ENCODE assay signal across 9 cellular contexts in genomic region chr2:31729442-31730092, GRCh38.
A peak's percentile ranks its signal among the peaks of the same experiment; 100 is the strongest.
DNase-seq lines count a peak whose midpoint lies in the region; ATAC-seq, FAIRE-seq and TF ChIP-seq lines count a peak whose summit lies in the region.
"Had no signal": no experiment of that assay in that cellular context is flagged by ENCODE, and none has a peak within 500 bp of the region (broad histone marks: within the 10 kb centered on the region; RNA-seq: fewer than 3 reads in every experiment).

No MANE protein-coding gene starts in this region.

- no peaks in the 10 kb centered on the region for H3K9me3 ChIP-seq in right lobe of liver

- DNase-seq in GM03348 (ENCODE audit: low spot score) (peak; percentile 61), Kasumi-1 (lab: John Stamatoyannopoulos, UW) (peak; percentile 16 to 29), right lobe of liver (no peak), NCI-H1436 treated with DMSO at 0.1 percent for 48 hours (lab: John Stamatoyannopoulos, UW) (no peak)
- no peak for DNase-seq in T-helper 2 cell treated with Interferon-gamma antibody and Interleukin-4, amounts not matched to agents 5 μg/mL and 100 μg/mL, for 36 hours (ENCODE audit: low spot score)
- no peak for DNase-seq in activated naive CD4-positive, alpha-beta T cell treated with anti-CD3 and anti-CD28 coated beads, Interleukin-2, amount 10 ng/mL, durations not matched to agents 7 days and 5 days

- H3K36me3 ChIP-seq in right lobe of liver, result no peaks in the 10 kb centered on the region

- intact Hi-C loops in right lobe of liver (cut with DNase I), result no loop called here

- TF ChIP-seq POLR2A in right lobe of liver (IDR thresholded peaks at IDR 0.05), result no peak

- no peak overlapping the region for H3K27ac Mint-ChIP-seq in T-helper 2 cell treated with Interferon-gamma antibody and Interleukin-4, amounts not matched to agents 5 μg/mL and 100 μg/mL, for 36 hours
- no peak overlapping the region for H3K27ac Mint-ChIP-seq in activated naive CD4-positive, alpha-beta T cell treated with anti-CD3 and anti-CD28 coated beads, Interleukin-2, amount 10 ng/mL, durations not matched to agents 7 days and 5 days

- peaks cover 0 to 15% (median 4%) of the 10 kb centered on the region in 4 donors for H3K4me1 ChIP-seq in right lobe of liver

- no peaks in the 10 kb centered on the region for H3K9me3 Mint-ChIP-seq in T-helper 2 cell treated with Interferon-gamma antibody and Interleukin-4, amounts not matched to agents 5 μg/mL and 100 μg/mL, for 36 hours
- no peaks in the 10 kb centered on the region for H3K9me3 Mint-ChIP-seq in activated naive CD4-positive, alpha-beta T cell treated with anti-CD3 and anti-CD28 coated beads, Interleukin-2, amount 10 ng/mL, durations not matched to agents 7 days and 5 days

- no peak overlapping the region for H3K4me3 Mint-ChIP-seq in T-helper 2 cell treated with Interferon-gamma antibody and Interleukin-4, amounts not matched to agents 5 μg/mL and 100 μg/mL, for 36 hours
- no peak overlapping the region for H3K4me3 Mint-ChIP-seq in activated naive CD4-positive, alpha-beta T cell treated with anti-CD3 and anti-CD28 coated beads, Interleukin-2, amount 10 ng/mL, durations not matched to agents 7 days and 5 days

- peak overlapping the region in 2 of 3 donors; percentile 15 to 23 for H3K4me3 ChIP-seq in right lobe of liver

- 2% methylated on average over 4 of the region's 5 CpGs for WGBS in right lobe of liver (ENCODE audit: insufficient coverage, low coverage, low lambda C conversion rate, missing lambda C conversion rate)

- FAIRE-seq in TTC549 (lab: Jason Lieb, UNC), result peak; percentile 78
- FAIRE-seq: colon had no signal

- H3K27me3 ChIP-seq in right lobe of liver, result no peaks in the 10 kb centered on the region

- H3K36me3 Mint-ChIP-seq in T-helper 2 cell treated with Interferon-gamma antibody and Interleukin-4, amounts not matched to agents 5 μg/mL and 100 μg/mL, for 36 hours (ENCODE audit: low read depth), result no peaks in the 10 kb centered on the region
- H3K36me3 Mint-ChIP-seq in activated naive CD4-positive, alpha-beta T cell treated with anti-CD3 and anti-CD28 coated beads, Interleukin-2, amount 10 ng/mL, durations not matched to agents 7 days and 5 days, result no peaks in the 10 kb centered on the region

- peak; percentile 55 to 73 (median 68) for TF ChIP-seq CTCF in right lobe of liver (IDR thresholded peaks at IDR 0.05)

- H3K27ac ChIP-seq in right lobe of liver, result peak overlapping the region; percentile 60 to 88 (median 73)

- peak; percentile 81 to 92 (median 89) for ATAC-seq in right lobe of liver
- ATAC-seq in HG03280 (IDR thresholded peaks at IDR 0.05; ENCODE audit: unreplicated experiment), result no peak

- H3K27me3 Mint-ChIP-seq in T-helper 2 cell treated with Interferon-gamma antibody and Interleukin-4, amounts not matched to agents 5 μg/mL and 100 μg/mL, for 36 hours (ENCODE audit: low read depth), result peaks cover 2% of the 10 kb centered on the region
- H3K27me3 Mint-ChIP-seq in activated naive CD4-positive, alpha-beta T cell treated with anti-CD3 and anti-CD28 coated beads, Interleukin-2, amount 10 ng/mL, durations not matched to agents 7 days and 5 days, result no peaks in the 10 kb centered on the region

- H3K4me1 Mint-ChIP-seq in T-helper 2 cell treated with Interferon-gamma antibody and Interleukin-4, amounts not matched to agents 5 μg/mL and 100 μg/mL, for 36 hours (ENCODE audit: low read depth), result no peaks in the 10 kb centered on the region
- no peaks in the 10 kb centered on the region for H3K4me1 Mint-ChIP-seq in activated naive CD4-positive, alpha-beta T cell treated with anti-CD3 and anti-CD28 coated beads, Interleukin-2, amount 10 ng/mL, durations not matched to agents 7 days and 5 days

- CTCF ChIA-PET in activated naive CD4-positive, alpha-beta T cell treated with anti-CD3 and anti-CD28 coated beads, Interleukin-2, amount 10 ng/mL, durations not matched to agents 7 days and 5 days (lab: Charles Lee), result interaction anchor here (0.6 kb wide), 1 partner anchor 1005 kb away, joined by 3 read pairs; no protein-coding TSS in a partner anchor

Comparison
In these comparisons a context has a peak if more than half of its experiments do, and no peak if none do; other contexts are left out.
1. DNase-seq: peak in GM03348 (single experiment) and Kasumi-1 (2 of 2); none in right lobe of liver (0 of 3), T-helper 2 cell treated with Interferon-gamma antibody and Interleukin-4, amounts not matched to agents 5 μg/mL and 100 μg/mL, for 36 hours (single experiment), NCI-H1436 treated with DMSO at 0.1 percent for 48 hours (single experiment) and activated naive CD4-positive, alpha-beta T cell treated with anti-CD3 and anti-CD28 coated beads, Interleukin-2, amount 10 ng/mL, durations not matched to agents 7 days and 5 days (single experiment).